In genomic region chr10:11517150-11517549, GRCh38 we compare ENCODE assay signal across 10 cellular contexts.
DNase-seq lines count a peak whose midpoint lies in the region; ATAC-seq, FAIRE-seq and TF ChIP-seq lines count a peak whose summit lies in the region.
"Had no signal": no experiment of that assay in that cellular context is flagged by ENCODE, and none has a peak within 500 bp of the region (broad histone marks: within the 10 kb centered on the region; RNA-seq: fewer than 3 reads in every experiment).

No MANE protein-coding gene starts in this region.

- FAIRE-seq in frontal cortex (lab: Jason Lieb, UNC): no peak
- FAIRE-seq: small intestine had no signal

- no peaks in the 10 kb centered on the region for H3K27me3 ChIP-seq in endodermal cell (ENCODE audit: control insufficient read depth, insufficient read depth, low read length, poor library complexity, severe bottlenecking)
- H3K27me3 ChIP-seq: ascending aorta had no signal

- H3K36me3 Mint-ChIP-seq in endodermal cell (ENCODE audit: low read depth): peaks cover 1% of the 10 kb centered on the region

- no peak for TF ChIP-seq CTCF in endodermal cell (conservative IDR thresholded peaks at IDR 0.05)

- no peak overlapping the region for H3K9ac ChIP-seq in endodermal cell (ENCODE audit: extremely low read depth, low read length, poor library complexity, severe bottlenecking)

- WGBS in endodermal cell (ENCODE audit: insufficient coverage in 1 of 2, insufficient read length in 1 of 2), 2 experiments: 84% methylated on average over 1 of the region's 1 CpG; no CpG with 5 or more reads in 1 of the 2 experiments

- H3K9me3 Mint-ChIP-seq in endodermal cell: no peaks in the 10 kb centered on the region

- no peaks in the 10 kb centered on the region for H3K9me3 ChIP-seq in endodermal cell (ENCODE audit: control insufficient read depth, low read length)
- H3K9me3 ChIP-seq: ascending aorta had no signal

- H3K4me3 ChIP-seq in endodermal cell (ENCODE audit: low read length): no peak overlapping the region
- H3K4me3 ChIP-seq: ascending aorta had no signal

- peaks cover 18% of the 10 kb centered on the region for H3K4me1 Mint-ChIP-seq in endodermal cell

- no peak for TF ChIP-seq POLR2A in GM18505 (IDR thresholded peaks at IDR 0.05; ENCODE audit: borderline replicate concordance, extremely low read depth, insufficient read depth, insufficient read length)

- H3K27ac Mint-ChIP-seq in endodermal cell: peak overlapping the region; percentile 22

- H3K36me3 ChIP-seq in endodermal cell (ENCODE audit: control insufficient read depth, insufficient read depth, low read length): peaks cover 10% of the 10 kb centered on the region
- H3K36me3 ChIP-seq: ascending aorta had no signal

- H3K27me3 Mint-ChIP-seq in endodermal cell (ENCODE audit: insufficient read depth): no peaks in the 10 kb centered on the region

- no peak overlapping the region for H3K27ac ChIP-seq in endodermal cell (ENCODE audit: low read depth, low read length)
- H3K27ac ChIP-seq: ascending aorta had no signal

- H3K4me1 ChIP-seq in endodermal cell (ENCODE audit: control insufficient read depth, insufficient read depth, low read length): peaks cover 4% of the 10 kb centered on the region
- H3K4me1 ChIP-seq: ascending aorta had no signal

- peak; percentile 66 for ATAC-seq in GM18505 (IDR thresholded peaks at IDR 0.05; ENCODE audit: unreplicated experiment)
- peak; percentile 45 for ATAC-seq in GM21367 (IDR thresholded peaks at IDR 0.05; ENCODE audit: unreplicated experiment)
- peak; percentile 49 for ATAC-seq in HG03175 (IDR thresholded peaks at IDR 0.05; ENCODE audit: unreplicated experiment)
- ATAC-seq in HG03439 (IDR thresholded peaks at IDR 0.05; ENCODE audit: unreplicated experiment): no peak

- no peak overlapping the region for H3K4me3 Mint-ChIP-seq in endodermal cell

- DNase-seq in endodermal cell: no peak
- DNase-seq in GF-D8 (lab: John Stamatoyannopoulos, UW): no peak
- DNase-seq in frontal cortex (ENCODE audit: low spot score in 2 of 2): no peak
- no peak for DNase-seq in Ammon's horn (ENCODE audit: low spot score)
- DNase-seq: small intestine had no signal
